ENCODE assay signal across 29 cellular contexts in the genomic region with DNA sequence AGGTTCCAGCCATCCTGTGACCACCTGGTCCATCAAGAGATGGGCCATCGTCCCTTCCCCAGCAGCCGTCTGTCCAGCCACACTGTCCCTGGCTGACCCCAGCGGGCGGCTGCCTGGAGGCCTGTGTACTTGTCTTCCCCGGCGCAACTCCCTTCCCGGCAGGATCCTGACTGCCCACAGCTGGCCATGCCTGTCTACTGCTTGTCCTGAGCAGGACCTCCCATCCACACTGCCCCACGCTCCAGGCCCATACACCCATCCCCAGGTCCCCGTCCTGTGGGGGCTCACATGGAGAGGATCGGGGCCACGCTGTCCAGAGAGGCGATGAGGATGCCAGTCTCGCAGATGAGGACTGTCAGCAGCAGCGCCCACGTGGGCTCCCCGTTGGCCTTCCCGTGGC.
"Had no signal": no experiment of that assay in that cellular context is flagged by ENCODE, and none has a peak within 500 bp of the region (broad histone marks: within the 10 kb centered on the region; RNA-seq: fewer than 3 reads in every experiment).

No MANE protein-coding gene starts in this region.

- H3K4me3 ChIP-seq: adrenal gland, body of pancreas, esophagus muscularis mucosa, gastrocnemius medialis had no signal

- H3K27ac ChIP-seq: adrenal gland, body of pancreas, esophagus muscularis mucosa, foreskin keratinocyte, gastrocnemius medialis had no signal

- H3K27me3 Mint-ChIP-seq: activated B cell treated with CpG ODN at 0.5 μM for 24 hours; activated CD8-positive, alpha-beta T cell treated with anti-CD3 and anti-CD28 coated beads for 36 hours; activated naive CD8-positive, alpha-beta T cell treated with anti-CD3 and anti-CD28 coated beads for 36 hours; activated naive CD8-positive, alpha-beta T cell treated with anti-CD3 and anti-CD28 coated beads, Interleukin-2, amount 50 U/mL, for 24 hours; activated T-helper 17 cell treated with anti-CD3 and anti-CD28 coated beads, Interleukin-2, amount 50 U/mL, for 72 hours; effector memory CD8-positive, alpha-beta T cell; T-helper 17 cell had no signal

- H3K9me3 Mint-ChIP-seq: activated B cell treated with CpG ODN at 0.5 μM for 24 hours; activated CD8-positive, alpha-beta T cell treated with anti-CD3 and anti-CD28 coated beads for 36 hours; activated naive CD8-positive, alpha-beta T cell treated with anti-CD3 and anti-CD28 coated beads for 36 hours; activated naive CD8-positive, alpha-beta T cell treated with anti-CD3 and anti-CD28 coated beads, Interleukin-2, amount 50 U/mL, for 24 hours; activated T-cell treated with anti-CD3 and anti-CD28 coated beads, Interleukin-2, amount 50 U/mL, for 4 hours; activated T-helper 17 cell treated with anti-CD3 and anti-CD28 coated beads, Interleukin-2, amount 50 U/mL, for 72 hours; effector memory CD8-positive, alpha-beta T cell; T-helper 2 cell treated with Interferon-gamma antibody and Interleukin-4, amounts not matched to agents 5 μg/mL and 100 μg/mL, for 36 hours had no signal

- ATAC-seq: activated CD4-positive, CD25-positive, alpha-beta regulatory T cell treated with anti-CD3 and anti-CD28 coated beads, Interleukin-2, amount 50 U/mL, for 24 hours; activated CD8-positive, alpha-beta T cell treated with anti-CD3 and anti-CD28 coated beads for 36 hours; activated naive CD8-positive, alpha-beta T cell treated with anti-CD3 and anti-CD28 coated beads, Interleukin-2, amount 50 U/mL, for 24 hours; activated T-helper 17 cell treated with anti-CD3 and anti-CD28 coated beads, Interleukin-2, amount 50 U/mL, for 72 hours; body of pancreas; effector memory CD8-positive, alpha-beta T cell; foreskin keratinocyte; gastrocnemius medialis; T-helper 17 cell had no signal

- DNase-seq: activated B cell treated with CpG ODN at 0.5 μM for 24 hours; activated CD4-positive, alpha-beta T cell treated with anti-CD3 and anti-CD28 coated beads for 48 hours; activated CD4-positive, alpha-beta T cell treated with anti-CD3 and anti-CD28 coated beads, Interleukin-2, amount 50 U/mL, for 1 hour; activated CD4-positive, alpha-beta T cell treated with anti-CD3 and anti-CD28 coated beads, Interleukin-2, amount 50 U/mL, for 48 hours; activated CD8-positive, alpha-beta memory T cell treated with anti-CD3 and anti-CD28 coated beads for 24 hours; activated CD8-positive, alpha-beta T cell treated with anti-CD3 and anti-CD28 coated beads for 36 hours; activated effector memory CD4-positive, alpha-beta T cell treated with Interleukin-2 at 50 U/mL for 16 hours; activated gamma-delta T cell treated with Interleukin-2 at 50 U/mL for 16 hours; activated naive CD4-positive, alpha-beta T cell treated with Interleukin-2 at 50 U/mL for 16 hours; activated naive CD8-positive, alpha-beta T cell treated with anti-CD3 and anti-CD28 coated beads for 36 hours; activated naive CD8-positive, alpha-beta T cell treated with anti-CD3 and anti-CD28 coated beads, Interleukin-2, amount 50 U/mL, for 24 hours; activated T-cell treated with anti-CD3 and anti-CD28 coated beads, Interleukin-2, amount 50 U/mL, for 4 hours; adrenal gland; aorta; body of pancreas; cortex of kidney; dermis blood vessel endothelial cell; effector CD4-positive, alpha-beta T cell; effector memory CD8-positive, alpha-beta T cell; erythroblast; foreskin keratinocyte; gastrocnemius medialis; T-helper 1 cell; T-helper 17 cell; T1000 had no signal

- H3K4me3 Mint-ChIP-seq: activated B cell treated with CpG ODN at 0.5 μM for 24 hours; activated CD8-positive, alpha-beta T cell treated with anti-CD3 and anti-CD28 coated beads for 36 hours; activated naive CD8-positive, alpha-beta T cell treated with anti-CD3 and anti-CD28 coated beads for 36 hours; activated naive CD8-positive, alpha-beta T cell treated with anti-CD3 and anti-CD28 coated beads, Interleukin-2, amount 50 U/mL, for 24 hours; activated T-cell treated with anti-CD3 and anti-CD28 coated beads, Interleukin-2, amount 50 U/mL, for 4 hours; activated T-helper 17 cell treated with anti-CD3 and anti-CD28 coated beads, Interleukin-2, amount 50 U/mL, for 72 hours; effector memory CD8-positive, alpha-beta T cell; T-helper 2 cell treated with Interferon-gamma antibody and Interleukin-4, amounts not matched to agents 5 μg/mL and 100 μg/mL, for 36 hours had no signal

- H3K4me1 ChIP-seq: adrenal gland, body of pancreas, esophagus muscularis mucosa, foreskin keratinocyte, gastrocnemius medialis had no signal

- H3K27me3 ChIP-seq: adrenal gland, body of pancreas, esophagus muscularis mucosa, foreskin keratinocyte, gastrocnemius medialis had no signal

- H3K4me1 Mint-ChIP-seq: activated B cell treated with CpG ODN at 0.5 μM for 24 hours; activated naive CD8-positive, alpha-beta T cell treated with anti-CD3 and anti-CD28 coated beads, Interleukin-2, amount 50 U/mL, for 24 hours; activated T-helper 17 cell treated with anti-CD3 and anti-CD28 coated beads, Interleukin-2, amount 50 U/mL, for 72 hours had no signal

- H3K9me3 ChIP-seq: adrenal gland, body of pancreas, esophagus muscularis mucosa, gastrocnemius medialis had no signal

- H3K27ac Mint-ChIP-seq: activated B cell treated with CpG ODN at 0.5 μM for 24 hours; activated CD8-positive, alpha-beta T cell treated with anti-CD3 and anti-CD28 coated beads for 36 hours; activated naive CD8-positive, alpha-beta T cell treated with anti-CD3 and anti-CD28 coated beads for 36 hours; activated naive CD8-positive, alpha-beta T cell treated with anti-CD3 and anti-CD28 coated beads, Interleukin-2, amount 50 U/mL, for 24 hours; activated T-helper 17 cell treated with anti-CD3 and anti-CD28 coated beads, Interleukin-2, amount 50 U/mL, for 72 hours; T-helper 17 cell; T-helper 2 cell treated with Interferon-gamma antibody and Interleukin-4, amounts not matched to agents 5 μg/mL and 100 μg/mL, for 36 hours had no signal
